7 cellular contexts compared by ENCODE assay signal in the genomic region with DNA sequence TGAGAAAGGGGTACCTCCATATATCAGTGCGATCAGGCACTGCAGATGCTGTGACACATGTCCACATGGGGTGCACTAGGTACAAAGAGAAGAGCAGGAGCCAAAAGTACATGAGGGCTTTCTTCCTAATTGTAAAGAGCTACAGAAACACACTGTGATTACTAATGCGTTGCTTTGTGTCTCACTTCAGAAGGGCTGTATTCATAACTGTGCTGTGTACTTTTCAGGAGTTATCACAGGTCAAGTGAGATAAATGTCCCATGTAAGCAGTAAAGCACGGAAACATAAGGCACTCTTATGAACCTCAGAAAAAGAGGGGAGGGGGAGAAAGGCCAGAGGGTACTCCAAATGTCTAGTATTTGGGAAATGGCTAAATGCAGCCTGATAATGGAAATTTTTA.
"Had no signal": no experiment of that assay in that cellular context is flagged by ENCODE, and none has a peak within 500 bp of the region (broad histone marks: within the 10 kb centered on the region; RNA-seq: fewer than 3 reads in every experiment).

No MANE protein-coding gene starts in this region.

- H3K4me1 ChIP-seq: parathyroid adenoma had no signal

- ATAC-seq: activated CD4-positive, CD25-positive, alpha-beta regulatory T cell treated with anti-CD3 and anti-CD28 coated beads, Interleukin-2, amount 50 U/mL, for 24 hours; esophagus mucosa; naive thymus-derived CD8-positive, alpha-beta T cell; stimulated activated naive B cell treated with anti-CD40 and anti-IgM and Interleukin-4, amounts not matched to agents 10 μg/mL and 1 μg/mL and 100 μg/mL, for 72 hours had no signal

- H3K27ac ChIP-seq: parathyroid adenoma had no signal

- DNase-seq: activated naive CD4-positive, alpha-beta T cell treated with Interleukin-2 at 50 U/mL for 16 hours; naive thymus-derived CD8-positive, alpha-beta T cell; stimulated activated CD4-positive, alpha-beta T cell treated with anti-CD3 and anti-CD28 coated beads, Interleukin-4, amount 100 ng/mL, for 1 hour; stimulated activated naive B cell treated with anti-CD40 and anti-IgM and Interleukin-4, amounts not matched to agents 10 μg/mL and 1 μg/mL and 100 μg/mL, for 72 hours had no signal
